ENCODE assay signal across 2 cellular contexts in the genomic region with DNA sequence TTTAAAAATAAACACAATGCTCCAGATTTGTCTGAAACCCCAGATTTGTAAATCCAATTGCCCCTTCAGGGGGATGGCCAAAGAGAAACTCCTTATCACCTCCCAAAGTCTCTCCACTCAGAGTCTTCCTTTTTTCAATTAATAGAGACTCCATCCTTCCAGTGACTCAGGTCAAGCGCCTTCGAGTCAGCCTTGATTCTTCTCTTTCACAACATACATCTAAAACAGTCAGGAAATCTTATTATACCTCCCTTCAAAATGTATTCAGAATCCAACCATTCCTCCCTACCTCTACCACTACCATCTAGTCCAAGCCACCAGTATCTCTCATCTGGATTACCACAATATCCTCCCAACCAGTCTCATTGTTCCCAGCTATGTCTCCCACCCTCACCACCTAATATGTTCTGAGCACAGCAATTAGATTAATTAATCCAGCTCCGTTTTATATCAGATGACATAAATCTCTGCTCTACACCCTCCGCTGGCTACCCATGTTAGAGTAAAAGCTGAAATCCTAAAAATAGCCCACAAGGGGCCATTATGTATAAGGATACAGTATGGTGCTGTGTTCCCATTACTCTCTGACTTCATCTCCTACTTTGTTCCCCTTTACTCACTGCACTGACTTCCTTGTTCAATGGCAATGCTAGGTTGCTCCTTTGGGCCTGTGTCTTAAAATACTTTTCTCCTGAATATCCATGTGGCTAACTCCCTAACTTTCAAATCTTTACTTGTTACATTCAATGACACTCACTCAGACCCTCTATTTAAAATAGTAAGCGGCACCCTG.
TF ChIP-seq lines count a peak whose summit lies in the region.

No MANE protein-coding gene starts in this region.

TF ChIP-seq in GM23338, 12 proteins besides CTCF, POLR2A, EP300 and RAD21:
- TF ChIP-seq POLR2AphosphoS5 (IDR thresholded peaks at IDR 0.05; ENCODE audit: low read depth) = no peak
- no peak for TF ChIP-seq EZH2 (IDR thresholded peaks at IDR 0.05; ENCODE audit: low read depth, unreplicated experiment)
- TF ChIP-seq JUNB (IDR thresholded peaks at IDR 0.05; ENCODE audit: unreplicated experiment) = no peak
- TF ChIP-seq, protein P1, sequence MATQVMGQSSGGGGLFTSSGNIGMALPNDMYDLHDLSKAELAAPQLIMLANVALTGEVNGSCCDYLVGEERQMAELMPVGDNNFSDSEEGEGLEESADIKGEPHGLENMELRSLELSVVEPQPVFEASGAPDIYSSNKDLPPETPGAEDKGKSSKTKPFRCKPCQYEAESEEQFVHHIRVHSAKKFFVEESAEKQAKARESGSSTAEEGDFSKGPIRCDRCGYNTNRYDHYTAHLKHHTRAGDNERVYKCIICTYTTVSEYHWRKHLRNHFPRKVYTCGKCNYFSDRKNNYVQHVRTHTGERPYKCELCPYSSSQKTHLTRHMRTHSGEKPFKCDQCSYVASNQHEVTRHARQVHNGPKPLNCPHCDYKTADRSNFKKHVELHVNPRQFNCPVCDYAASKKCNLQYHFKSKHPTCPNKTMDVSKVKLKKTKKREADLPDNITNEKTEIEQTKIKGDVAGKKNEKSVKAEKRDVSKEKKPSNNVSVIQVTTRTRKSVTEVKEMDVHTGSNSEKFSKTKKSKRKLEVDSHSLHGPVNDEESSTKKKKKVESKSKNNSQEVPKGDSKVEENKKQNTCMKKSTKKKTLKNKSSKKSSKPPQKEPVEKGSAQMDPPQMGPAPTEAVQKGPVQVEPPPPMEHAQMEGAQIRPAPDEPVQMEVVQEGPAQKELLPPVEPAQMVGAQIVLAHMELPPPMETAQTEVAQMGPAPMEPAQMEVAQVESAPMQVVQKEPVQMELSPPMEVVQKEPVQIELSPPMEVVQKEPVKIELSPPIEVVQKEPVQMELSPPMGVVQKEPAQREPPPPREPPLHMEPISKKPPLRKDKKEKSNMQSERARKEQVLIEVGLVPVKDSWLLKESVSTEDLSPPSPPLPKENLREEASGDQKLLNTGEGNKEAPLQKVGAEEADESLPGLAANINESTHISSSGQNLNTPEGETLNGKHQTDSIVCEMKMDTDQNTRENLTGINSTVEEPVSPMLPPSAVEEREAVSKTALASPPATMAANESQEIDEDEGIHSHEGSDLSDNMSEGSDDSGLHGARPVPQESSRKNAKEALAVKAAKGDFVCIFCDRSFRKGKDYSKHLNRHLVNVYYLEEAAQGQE (IDR thresholded peaks at IDR 0.05; ENCODE audit: unreplicated experiment) = no peak
- TF ChIP-seq NANOG (IDR thresholded peaks at IDR 0.05; ENCODE audit: borderline replicate concordance) = no peak
- no peak for TF ChIP-seq EZH2phosphoT487 (IDR thresholded peaks at IDR 0.05; ENCODE audit: unreplicated experiment)
- TF ChIP-seq, protein P2, sequence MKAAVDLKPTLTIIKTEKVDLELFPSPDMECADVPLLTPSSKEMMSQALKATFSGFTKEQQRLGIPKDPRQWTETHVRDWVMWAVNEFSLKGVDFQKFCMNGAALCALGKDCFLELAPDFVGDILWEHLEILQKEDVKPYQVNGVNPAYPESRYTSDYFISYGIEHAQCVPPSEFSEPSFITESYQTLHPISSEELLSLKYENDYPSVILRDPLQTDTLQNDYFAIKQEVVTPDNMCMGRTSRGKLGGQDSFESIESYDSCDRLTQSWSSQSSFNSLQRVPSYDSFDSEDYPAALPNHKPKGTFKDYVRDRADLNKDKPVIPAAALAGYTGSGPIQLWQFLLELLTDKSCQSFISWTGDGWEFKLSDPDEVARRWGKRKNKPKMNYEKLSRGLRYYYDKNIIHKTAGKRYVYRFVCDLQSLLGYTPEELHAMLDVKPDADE (IDR thresholded peaks at IDR 0.05) = no peak
- no peak for TF ChIP-seq ZNF331 (CRISPR knock-in tag; IDR thresholded peaks at IDR 0.05; ENCODE audit: low read depth)
- no peak for TF ChIP-seq CREB1 (CRISPR knock-in tag; IDR thresholded peaks at IDR 0.05; ENCODE audit: low read depth)
- no peak for TF ChIP-seq STAT1 (IDR thresholded peaks at IDR 0.05; ENCODE audit: unreplicated experiment)

TF ChIP-seq in GM12878, 131 proteins besides CTCF, POLR2A, EP300 and RAD21:
- TF ChIP-seq ZNF274 (IDR thresholded peaks at IDR 0.05; ENCODE audit: insufficient read depth, insufficient read length) (no peak), CHD4 (IDR thresholded peaks at IDR 0.05) (no peak)
